In genomic region chr1:76713535-76713934, GRCh38 we compare ENCODE assay signal across 36 cellular contexts.
DNase-seq lines count a peak whose midpoint lies in the region; ATAC-seq and TF ChIP-seq lines count a peak whose summit lies in the region.
"Had no signal": no experiment of that assay in that cellular context is flagged by ENCODE, and none has a peak within 500 bp of the region (broad histone marks: within the 10 kb centered on the region; RNA-seq: fewer than 3 reads in every experiment).

No MANE protein-coding gene starts in this region.

- no peaks in the 10 kb centered on the region for H3K79me2 ChIP-seq in mammary epithelial cell (ENCODE audit: insufficient read depth, low read length)

- H3K4me1 ChIP-seq in mammary epithelial cell (ENCODE audit: insufficient read depth, low read length): no peaks in the 10 kb centered on the region
- H3K4me1 ChIP-seq: BE2C, heart right ventricle, right lobe of liver, SJSA1 had no signal

- no peak for TF ChIP-seq CTCF in activated CD8-positive, alpha-beta T cell treated with anti-CD3 and anti-CD28 coated beads for 36 hours (IDR thresholded peaks at IDR 0.05)
- TF ChIP-seq CTCF in mammary epithelial cell (conservative IDR thresholded peaks at IDR 0.05 in 1 of 2, IDR thresholded peaks at IDR 0.05 in 1 of 2; ENCODE audit: extremely low read depth in 1 of 2, insufficient read depth in 1 of 2, low read depth in 1 of 2, low read length in 2 of 2): no peak

- dilution Hi-C loops in mammary epithelial cell (cut with HindIII; ENCODE audit: low sequenced_read_pairs): no loop called here

- no peaks in the 10 kb centered on the region for H4K20me1 ChIP-seq in mammary epithelial cell (ENCODE audit: insufficient read depth, low read length)

- H3K9me3 ChIP-seq in mammary epithelial cell (replicated peaks; ENCODE audit: insufficient read depth, low read length): no peaks in the 10 kb centered on the region
- H3K9me3 ChIP-seq: BE2C, heart right ventricle, neutrophil, right lobe of liver, SJSA1 had no signal

- H3K27ac Mint-ChIP-seq in activated CD8-positive, alpha-beta T cell treated with anti-CD3 and anti-CD28 coated beads for 36 hours: no peak overlapping the region
- no peak overlapping the region for H3K27ac Mint-ChIP-seq in activated CD8-positive, alpha-beta T cell treated with anti-CD3 and anti-CD28 coated beads, Interleukin-2, amount 10 ng/mL, durations not matched to agents 7 days and 5 days
- no peak overlapping the region for H3K27ac Mint-ChIP-seq in stimulated activated naive B cell treated with anti-CD40 and anti-IgM and Interleukin-4, amounts not matched to agents 10 μg/mL and 1 μg/mL and 100 μg/mL, for 72 hours
- H3K27ac Mint-ChIP-seq: activated T-helper 1 cell treated with anti-CD3 and anti-CD28 coated beads, Interleukin-12 subunit alpha, Interleukin-12 subunit beta, Interleukin-2, Interleukin-4 antibody, amounts not matched to agents 30 ng/mL and 10 ng/mL and 1 ng/mL, durations not matched to agents 14 hours and 24 hours and 36 hours; CD8-positive, alpha-beta T cell; naive B cell; progenitor cell of endocrine pancreas; type B pancreatic cell had no signal

- peaks cover 11% of the 10 kb centered on the region for H3K27me3 Mint-ChIP-seq in activated CD8-positive, alpha-beta T cell treated with anti-CD3 and anti-CD28 coated beads for 36 hours
- peaks cover 5% of the 10 kb centered on the region for H3K27me3 Mint-ChIP-seq in activated CD8-positive, alpha-beta T cell treated with anti-CD3 and anti-CD28 coated beads, Interleukin-2, amount 10 ng/mL, durations not matched to agents 7 days and 5 days (ENCODE audit: low read depth)
- H3K27me3 Mint-ChIP-seq in stimulated activated naive B cell treated with anti-CD40 and anti-IgM and Interleukin-4, amounts not matched to agents 10 μg/mL and 1 μg/mL and 100 μg/mL, for 72 hours: peaks cover 0 to 6% of the 10 kb centered on the region in 2 donors
- H3K27me3 Mint-ChIP-seq: naive B cell had no signal

- no peak overlapping the region for H3K4me3 ChIP-seq in mammary epithelial cell (replicated peaks in 1 of 3; ENCODE audit: insufficient read depth in 1 of 3, low read depth in 2 of 3, low read length in 3 of 3)
- H3K4me3 ChIP-seq: heart right ventricle, right lobe of liver, SJSA1 had no signal

- WGBS in mammary epithelial cell (ENCODE audit: low coverage, missing lambda C conversion rate): 90% methylated on average over 2 of the region's 2 CpGs

- CTCF ChIA-PET in activated CD8-positive, alpha-beta T cell treated with anti-CD3 and anti-CD28 coated beads for 36 hours (lab: Charles Lee): no interaction called here
- CTCF ChIA-PET in activated CD8-positive, alpha-beta T cell treated with anti-CD3 and anti-CD28 coated beads, Interleukin-2, amount 10 ng/mL, durations not matched to agents 7 days and 5 days (lab: Charles Lee): interaction anchor here (1.2 kb wide), 1 partner anchor 8 kb away, joined by 3 read pairs; no protein-coding TSS in a partner anchor
- CTCF ChIA-PET in mammary epithelial cell (lab: Charles Lee; ENCODE audit: low non-redundant PET): no interaction called here

- BruUV-seq in mammary epithelial cell (replicated peaks; lab: Mats Ljungman, UMichigan): no TSS peak

- no peak overlapping the region for H3K9ac ChIP-seq in mammary epithelial cell (ENCODE audit: insufficient read depth, low read length)

- intact Hi-C loops in activated CD8-positive, alpha-beta T cell treated with anti-CD3 and anti-CD28 coated beads for 36 hours (cut with micrococcal nuclease): no loop called here
- intact Hi-C loops in mammary epithelial cell (cut with micrococcal nuclease): no loop called here

- peaks cover 2% of the 10 kb centered on the region for H3K4me1 Mint-ChIP-seq in activated CD8-positive, alpha-beta T cell treated with anti-CD3 and anti-CD28 coated beads for 36 hours (ENCODE audit: low read depth)
- no peaks in the 10 kb centered on the region for H3K4me1 Mint-ChIP-seq in activated CD8-positive, alpha-beta T cell treated with anti-CD3 and anti-CD28 coated beads, Interleukin-2, amount 10 ng/mL, durations not matched to agents 7 days and 5 days (ENCODE audit: low read depth)
- no peaks in the 10 kb centered on the region for H3K4me1 Mint-ChIP-seq in stimulated activated naive B cell treated with anti-CD40 and anti-IgM and Interleukin-4, amounts not matched to agents 10 μg/mL and 1 μg/mL and 100 μg/mL, for 72 hours
- H3K4me1 Mint-ChIP-seq: naive B cell had no signal

- H3K27ac ChIP-seq in mammary epithelial cell (ENCODE audit: insufficient read depth, low read depth, low read length): no peak overlapping the region
- H3K27ac ChIP-seq: brain microvascular endothelial cell, heart right ventricle, neutrophil, right lobe of liver, RWPE1, SJSA1, VCaP had no signal

- H3K9me3 Mint-ChIP-seq in activated CD8-positive, alpha-beta T cell treated with anti-CD3 and anti-CD28 coated beads for 36 hours: no peaks in the 10 kb centered on the region
- H3K9me3 Mint-ChIP-seq in activated CD8-positive, alpha-beta T cell treated with anti-CD3 and anti-CD28 coated beads, Interleukin-2, amount 10 ng/mL, durations not matched to agents 7 days and 5 days (ENCODE audit: insufficient read depth): no peaks in the 10 kb centered on the region
- no peaks in the 10 kb centered on the region for H3K9me3 Mint-ChIP-seq in stimulated activated naive B cell treated with anti-CD40 and anti-IgM and Interleukin-4, amounts not matched to agents 10 μg/mL and 1 μg/mL and 100 μg/mL, for 72 hours
- H3K9me3 Mint-ChIP-seq: activated T-helper 1 cell treated with anti-CD3 and anti-CD28 coated beads, Interleukin-12 subunit alpha, Interleukin-12 subunit beta, Interleukin-2, Interleukin-4 antibody, amounts not matched to agents 30 ng/mL and 10 ng/mL and 1 ng/mL, durations not matched to agents 14 hours and 24 hours and 36 hours; CD8-positive, alpha-beta T cell; type B pancreatic cell had no signal

- no peaks in the 10 kb centered on the region for H3K36me3 Mint-ChIP-seq in activated CD8-positive, alpha-beta T cell treated with anti-CD3 and anti-CD28 coated beads for 36 hours (ENCODE audit: low read depth)
- no peaks in the 10 kb centered on the region for H3K36me3 Mint-ChIP-seq in activated CD8-positive, alpha-beta T cell treated with anti-CD3 and anti-CD28 coated beads, Interleukin-2, amount 10 ng/mL, durations not matched to agents 7 days and 5 days (ENCODE audit: low read depth)
- H3K36me3 Mint-ChIP-seq in stimulated activated naive B cell treated with anti-CD40 and anti-IgM and Interleukin-4, amounts not matched to agents 10 μg/mL and 1 μg/mL and 100 μg/mL, for 72 hours: no peaks in the 10 kb centered on the region
- H3K36me3 Mint-ChIP-seq: CD8-positive, alpha-beta T cell; naive B cell; type B pancreatic cell had no signal

- in situ Hi-C loops in mammary epithelial cell (cut with MboI; ENCODE audit: low sequenced_read_pairs in 2 of 2): no loop called here

- H2AFZ ChIP-seq in mammary epithelial cell (ENCODE audit: low read depth, low read length): no peak overlapping the region

- no peak overlapping the region for H3K4me2 ChIP-seq in mammary epithelial cell (ENCODE audit: insufficient read depth, low read depth, low read length)

- ATAC-seq in activated CD8-positive, alpha-beta T cell treated with anti-CD3 and anti-CD28 coated beads for 36 hours: peak; percentile 90
- no peak for ATAC-seq in activated CD8-positive, alpha-beta T cell treated with anti-CD3 and anti-CD28 coated beads, Interleukin-2, amount 10 ng/mL, durations not matched to agents 7 days and 5 days
- ATAC-seq in HG02798 (IDR thresholded peaks at IDR 0.05; ENCODE audit: poor library complexity, unreplicated experiment) (peak; percentile 48), HG02973 (IDR thresholded peaks at IDR 0.05; ENCODE audit: unreplicated experiment) (no peak), GM18498 (IDR thresholded peaks at IDR 0.05; ENCODE audit: unreplicated experiment) (no peak)
- ATAC-seq in stimulated activated naive B cell treated with anti-CD40 and anti-IgM and Interleukin-4, amounts not matched to agents 10 μg/mL and 1 μg/mL and 100 μg/mL, for 72 hours (replicated peaks): peak; percentile 58 to 63
- ATAC-seq: CD8-positive, alpha-beta T cell; esophagus mucosa; heart right ventricle; right lobe of liver had no signal

- no peak overlapping the region for H3K4me3 Mint-ChIP-seq in activated CD8-positive, alpha-beta T cell treated with anti-CD3 and anti-CD28 coated beads for 36 hours
- H3K4me3 Mint-ChIP-seq in activated CD8-positive, alpha-beta T cell treated with anti-CD3 and anti-CD28 coated beads, Interleukin-2, amount 10 ng/mL, durations not matched to agents 7 days and 5 days: no peak overlapping the region
- no peak overlapping the region for H3K4me3 Mint-ChIP-seq in stimulated activated naive B cell treated with anti-CD40 and anti-IgM and Interleukin-4, amounts not matched to agents 10 μg/mL and 1 μg/mL and 100 μg/mL, for 72 hours
- H3K4me3 Mint-ChIP-seq: activated T-helper 1 cell treated with anti-CD3 and anti-CD28 coated beads, Interleukin-12 subunit alpha, Interleukin-12 subunit beta, Interleukin-2, Interleukin-4 antibody, amounts not matched to agents 30 ng/mL and 10 ng/mL and 1 ng/mL, durations not matched to agents 14 hours and 24 hours and 36 hours; CD8-positive, alpha-beta T cell; naive B cell; type B pancreatic cell had no signal

- peak; percentile 17 for DNase-seq in activated CD8-positive, alpha-beta T cell treated with anti-CD3 and anti-CD28 coated beads for 36 hours
- DNase-seq in activated CD8-positive, alpha-beta T cell treated with anti-CD3 and anti-CD28 coated beads, Interleukin-2, amount 10 ng/mL, durations not matched to agents 7 days and 5 days: no peak
- DNase-seq in NCI-H69 (lab: John Stamatoyannopoulos, UW): peak; percentile 58
- DNase-seq in stimulated activated naive B cell treated with anti-CD40 and anti-IgM and Interleukin-4, amounts not matched to agents 10 μg/mL and 1 μg/mL and 100 μg/mL, for 72 hours: no peak
- no peak for DNase-seq in mammary epithelial cell
- DNase-seq: ACHN; activated CD4-positive, alpha-beta T cell treated with anti-CD3 and anti-CD28 coated beads, Interleukin-2, amount 50 U/mL, for 4 hours; activated naive CD4-positive, alpha-beta T cell treated with anti-CD3 and anti-CD28 coated beads, Interleukin-2, amount 50 U/mL, for 16 hours; amygdala; BE2C; brain microvascular endothelial cell; CD8-positive, alpha-beta T cell; foreskin fibroblast; HCEC 1CT; heart right ventricle; KG1; midbrain; naive B cell; NCI-H1436; NCI-H2081; NCI-H82; right lobe of liver; stimulated activated CD4-positive, alpha-beta T cell treated with anti-CD3 and anti-CD28 coated beads, Interleukin-4, amount 100 ng/mL, for 1 hour; substantia nigra; T1000 had no signal

- no peaks in the 10 kb centered on the region for H3K27me3 ChIP-seq in mammary epithelial cell (ENCODE audit: insufficient read depth, low read length)
- H3K27me3 ChIP-seq: BE2C, brain microvascular endothelial cell, heart right ventricle, neutrophil, right lobe of liver, SJSA1 had no signal

- no peaks in the 10 kb centered on the region for H3K36me3 ChIP-seq in mammary epithelial cell (ENCODE audit: insufficient read depth, low read length)
- H3K36me3 ChIP-seq: BE2C, brain microvascular endothelial cell, heart right ventricle, neutrophil, right lobe of liver, SJSA1 had no signal

- POLR2A ChIA-PET in activated CD8-positive, alpha-beta T cell treated with anti-CD3 and anti-CD28 coated beads for 36 hours (lab: Charles Lee): no interaction called here
- POLR2A ChIA-PET in activated CD8-positive, alpha-beta T cell treated with anti-CD3 and anti-CD28 coated beads, Interleukin-2, amount 10 ng/mL, durations not matched to agents 7 days and 5 days (lab: Charles Lee): no interaction called here

Comparison
In these comparisons a context has a peak if more than half of its experiments do, and no peak if none do; other contexts are left out.
1. ATAC-seq: peak in activated CD8-positive, alpha-beta T cell treated with anti-CD3 and anti-CD28 coated beads for 36 hours (single experiment), HG02798 (single experiment) and stimulated activated naive B cell treated with anti-CD40 and anti-IgM and Interleukin-4, amounts not matched to agents 10 μg/mL and 1 μg/mL and 100 μg/mL, for 72 hours (2 of 2); none in activated CD8-positive, alpha-beta T cell treated with anti-CD3 and anti-CD28 coated beads, Interleukin-2, amount 10 ng/mL, durations not matched to agents 7 days and 5 days (single experiment), HG02973 (single experiment) and GM18498 (single experiment).
2. DNase-seq: peak in activated CD8-positive, alpha-beta T cell treated with anti-CD3 and anti-CD28 coated beads for 36 hours (single experiment) and NCI-H69 (single experiment); none in activated CD8-positive, alpha-beta T cell treated with anti-CD3 and anti-CD28 coated beads, Interleukin-2, amount 10 ng/mL, durations not matched to agents 7 days and 5 days (single experiment), stimulated activated naive B cell treated with anti-CD40 and anti-IgM and Interleukin-4, amounts not matched to agents 10 μg/mL and 1 μg/mL and 100 μg/mL, for 72 hours (single experiment) and mammary epithelial cell (single experiment).